12 cellular contexts compared by ENCODE assay signal in the genomic region with DNA sequence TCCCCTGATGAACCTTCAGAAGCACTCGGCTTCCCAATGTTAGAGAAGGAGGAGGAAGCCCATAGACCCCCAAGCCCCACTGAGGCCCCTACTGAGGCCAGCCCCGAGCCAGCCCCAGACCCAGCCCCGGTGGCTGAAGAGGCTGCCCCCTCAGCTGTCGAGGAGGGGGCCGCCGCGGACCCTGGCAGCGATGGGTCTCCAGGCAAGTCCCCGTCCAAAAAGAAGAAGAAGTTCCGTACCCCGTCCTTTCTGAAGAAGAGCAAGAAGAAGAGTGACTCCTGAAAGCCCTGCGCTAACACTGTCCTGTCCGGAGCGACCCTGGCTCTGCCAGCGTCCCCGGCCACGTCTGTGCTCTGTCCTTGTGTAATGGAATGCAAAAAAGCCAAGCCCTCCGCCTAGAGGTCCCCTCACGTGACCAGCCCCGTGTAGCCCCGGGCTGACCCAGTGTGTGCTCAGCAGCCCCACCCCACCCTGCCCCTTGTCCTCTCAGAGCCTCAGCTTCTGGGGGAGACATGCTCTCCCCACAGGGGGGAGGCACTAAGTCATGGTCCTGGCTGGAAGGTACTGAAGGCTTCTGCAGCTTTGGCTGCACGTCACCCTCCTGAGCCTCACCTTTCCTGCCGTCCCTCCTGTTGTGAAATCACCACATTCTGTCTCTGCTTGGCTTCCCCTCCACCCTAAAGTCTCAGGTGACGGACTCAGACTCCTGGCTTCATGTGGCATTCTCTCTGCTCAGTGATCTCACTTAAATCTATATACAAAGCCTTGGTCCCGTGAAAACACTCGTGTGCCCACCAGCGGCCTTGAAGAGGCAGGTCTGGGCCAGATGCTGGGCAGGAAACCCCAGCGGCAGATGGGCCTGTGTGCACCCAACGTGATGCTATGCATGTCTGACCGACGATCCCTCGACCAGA. TPM values are rescaled to one million over a fixed set of nuclear protein-coding genes. Genes with fewer than 3 reads are reported as not detected.
DNase-seq lines count a peak whose midpoint lies in the region; ATAC-seq, FAIRE-seq and TF ChIP-seq lines count a peak whose summit lies in the region.
"Had no signal": no experiment of that assay in that cellular context is flagged by ENCODE, and none has a peak within 500 bp of the region (broad histone marks: within the 10 kb centered on the region; RNA-seq: fewer than 3 reads in every experiment).

No MANE protein-coding gene starts in this region.

- H3K4me1 ChIP-seq in HepG2 (ENCODE audit: insufficient read depth, low read length) (peaks cover 18% of the 10 kb centered on the region), suprapubic skin (peaks cover 35% of the 10 kb centered on the region)

- FAIRE-seq in HepG2 (lab: Jason Lieb, UNC) = no peak

- TF ChIP-seq RAD21 in HepG2 (CRISPR knock-in tag; IDR thresholded peaks at IDR 0.05) = no peak

- CTCF ChIA-PET in activated B cell treated with CpG ODN at 0.5 μM for 24 hours (lab: Charles Lee) (no interaction called here), HepG2 (lab: Yijun Ruan, JAX; ENCODE audit: low intra/inter-chr PET ratio, low total read pairs) (no interaction called here)

- H3K4me2 ChIP-seq in HepG2 (ENCODE audit: low read depth, low read length) = no peak overlapping the region

- intact Hi-C loops in activated B cell treated with CpG ODN at 0.5 μM for 24 hours (cut with micrococcal nuclease) (no loop called here), HepG2 (cut with micrococcal nuclease; ENCODE audit: unreplicated experiment) (no loop called here)

- no peaks in the 10 kb centered on the region for H4K20me1 ChIP-seq in HepG2 (ENCODE audit: insufficient read depth, low read length)

- no peak overlapping the region for H3K4me3 ChIP-seq in HepG2 (replicated peaks in 1 of 3; ENCODE audit: insufficient read depth in 1 of 3, low read depth in 2 of 3, low read length in 3 of 3)
- H3K4me3 ChIP-seq in suprapubic skin = no peak overlapping the region

- no peak overlapping the region for H3K27ac ChIP-seq in HepG2 (ENCODE audit: extremely low read length, insufficient read depth, low read length)
- no peak overlapping the region for H3K27ac ChIP-seq in suprapubic skin
- H3K27ac ChIP-seq: C4-2B had no signal

- DNase-seq in activated effector memory CD4-positive, alpha-beta T cell treated with anti-CD3 and anti-CD28 coated beads, Interleukin-2, amount 50 U/mL, for 16 hours = peak; percentile 57
- DNase-seq in activated effector memory CD4-positive, alpha-beta T cell treated with Interleukin-2 at 50 U/mL for 16 hours = no peak
- DNase-seq in activated B cell treated with CpG ODN at 0.5 μM for 24 hours = peak; percentile 11
- DNase-seq in HepG2 (ENCODE audit: low spot score) = no peak
- peak; percentile 59 to 60 for DNase-seq in suprapubic skin (ENCODE audit: low spot score in 2 of 2)
- DNase-seq in AG20443 (ENCODE audit: low spot score) = no peak
- no peak for DNase-seq in GM13977 (ENCODE audit: low spot score)
- DNase-seq: activated CD4-positive, alpha-beta T cell treated with anti-CD3 and anti-CD28 coated beads, Interleukin-2, amount 50 U/mL, for 48 hours; stimulated activated naive CD8-positive, alpha-beta T cell treated with anti-CD3 and anti-CD28 coated beads, Interleukin-15, Interleukin-2, amounts not matched to agents 100 U/mL and 50 U/mL, for 24 hours had no signal

- peaks cover 41% of the 10 kb centered on the region for H3K4me1 Mint-ChIP-seq in activated B cell treated with CpG ODN at 0.5 μM for 24 hours

- H3K27me3 Mint-ChIP-seq in activated B cell treated with CpG ODN at 0.5 μM for 24 hours = no peaks in the 10 kb centered on the region

- no peaks in the 10 kb centered on the region for H3K79me2 ChIP-seq in HepG2 (ENCODE audit: insufficient read depth, low read length)

- peaks cover 85% of the 10 kb centered on the region for H3K36me3 Mint-ChIP-seq in activated B cell treated with CpG ODN at 0.5 μM for 24 hours (ENCODE audit: low read depth)

- no peak overlapping the region for H3K4me3 Mint-ChIP-seq in activated B cell treated with CpG ODN at 0.5 μM for 24 hours

- no peak for TF ChIP-seq POLR2A in HepG2 (IDR thresholded peaks at IDR 0.05; ENCODE audit: insufficient read depth in 1 of 2, low read depth in 2 of 2, low read length in 2 of 2)
- no peak for TF ChIP-seq POLR2A in suprapubic skin (IDR thresholded peaks at IDR 0.05)

- no peaks in the 10 kb centered on the region for H3K9me3 Mint-ChIP-seq in activated B cell treated with CpG ODN at 0.5 μM for 24 hours

- no peak overlapping the region for H3K9ac ChIP-seq in HepG2 (ENCODE audit: insufficient read depth, low read depth, low read length)

- in situ Hi-C loops in HepG2 (cut with HindIII; ENCODE audit: extremely low pct_ligation_motif_present, low pct_unique_long_range_greater_than_20kb) (no loop called here), GM13977 (cut with MboI; ENCODE audit: low pct_unique_long_range_greater_than_20kb, low sequenced_read_pairs, unreplicated experiment) (no loop called here)

- WGBS in HepG2 (ENCODE audit: low lambda C conversion rate) = 95% methylated on average over 28 of the region's 32 CpGs
- WGBS in suprapubic skin = 86% methylated on average over 27 of the region's 32 CpGs

- H3K36me3 ChIP-seq in HepG2 (replicated peaks in 1 of 2; ENCODE audit: control insufficient read depth in 1 of 2, insufficient read depth in 2 of 2, low read length in 2 of 2) = peaks cover 29 to 54% of the 10 kb centered on the region in 2 experiments
- H3K36me3 ChIP-seq in suprapubic skin = peaks cover 78% of the 10 kb centered on the region

- no TSS peak for BruUV-seq in HepG2 (replicated peaks; lab: Mats Ljungman, UMichigan)

- H3K27me3 ChIP-seq in HepG2 (ENCODE audit: control insufficient read depth in 1 of 2, insufficient read depth in 2 of 2, low read length in 2 of 2) (no peaks in the 10 kb centered on the region), suprapubic skin (no peaks in the 10 kb centered on the region)

- TF ChIP-seq CTCF in activated B cell treated with CpG ODN at 0.5 μM for 24 hours (IDR thresholded peaks at IDR 0.05) = no peak
- no peak for TF ChIP-seq CTCF in HepG2 (CRISPR knock-in tag; IDR thresholded peaks at IDR 0.05)
- TF ChIP-seq CTCF in suprapubic skin (IDR thresholded peaks at IDR 0.05) = no peak
- TF ChIP-seq CTCF in GM13977 (IDR thresholded peaks at IDR 0.05; ENCODE audit: extremely low read depth, insufficient read depth, missing control alignments) = no peak

- TF ChIP-seq EP300 in HepG2 (IDR thresholded peaks at IDR 0.05; ENCODE audit: low read depth in 2 of 2, low read length in 2 of 2) (no peak), HepG2 (CRISPR knock-in tag; IDR thresholded peaks at IDR 0.05; ENCODE audit: borderline replicate concordance) (no peak), suprapubic skin (IDR thresholded peaks at IDR 0.05) (no peak)

- H3K9me3 ChIP-seq in HepG2 (ENCODE audit: low read length) (no peaks in the 10 kb centered on the region), suprapubic skin (no peaks in the 10 kb centered on the region)

- peak overlapping the region; percentile 50 for H3K27ac Mint-ChIP-seq in activated B cell treated with CpG ODN at 0.5 μM for 24 hours

- H2AFZ ChIP-seq in HepG2 (ENCODE audit: low read length) = no peak overlapping the region

- POLR2A ChIA-PET in activated B cell treated with CpG ODN at 0.5 μM for 24 hours (lab: Charles Lee) (no interaction called here), HepG2 (lab: Yijun Ruan, JAX) (no interaction called here)

- ATAC-seq in activated B cell treated with CpG ODN at 0.5 μM for 24 hours (ENCODE audit: low read depth) (no peak), HepG2 (no peak), GM18907 (IDR thresholded peaks at IDR 0.05; ENCODE audit: unreplicated experiment) (no peak)
- ATAC-seq: esophagus mucosa; stimulated activated naive CD8-positive, alpha-beta T cell treated with anti-CD3 and anti-CD28 coated beads, Interleukin-15, Interleukin-2, amounts not matched to agents 100 U/mL and 50 U/mL, for 24 hours had no signal

RNA-seq across cellular contexts. Expression of gene NOP14, which starts 34.7 kb away (rescaled TPM):
- 56.3 and 57.3 TPM in 2 replicates for total RNA-seq in activated B cell treated with CpG ODN at 0.5 μM for 24 hours
- total RNA-seq in HepG2 (2016; rRNA removed; fragmentation: Illumina TruSeq; extraction: Trizol) = 47.9 and 63.4 TPM in 2 replicates
- total RNA-seq in HepG2 (2016; cell fraction: cytosol; rRNA removed; fragmentation: Illumina TruSeq; extraction: Trizol; ENCODE audit: low read depth) = 11.5 and 13.9 TPM in 2 replicates
- total RNA-seq in HepG2 (2016; cell fraction: insoluble cytoplasmic fraction; rRNA removed; fragmentation: Illumina TruSeq; extraction: Trizol) = 48.3 and 54.0 TPM in 2 replicates
- 23.0 and 27.1 TPM in 2 replicates for total RNA-seq in HepG2 (2016; cell fraction: membrane; rRNA removed; fragmentation: Illumina TruSeq; extraction: Trizol)
- 25.4 and 26.5 TPM in 2 replicates for total RNA-seq in HepG2 (2016; cell fraction: nucleus; rRNA removed; fragmentation: Illumina TruSeq; extraction: Trizol)
- polyA plus RNA-seq in HepG2 (2011; rRNA removed) = 6.8 and 6.9 TPM in 2 replicates
- polyA plus RNA-seq in HepG2 (2011; cell fraction: cytosol; rRNA removed) = 4.8 and 5.2 TPM in 2 replicates
- 8.6 and 9.1 TPM in 2 replicates for polyA plus RNA-seq in HepG2 (2011; cell fraction: nucleus; rRNA removed)
- 23.7 and 25.5 TPM in 2 replicates for polyA plus RNA-seq in HepG2 (2012)
- 5.0 and 6.7 TPM in 2 replicates for polyA plus RNA-seq in HepG2 (2016; cell fraction: cytosol; fragmentation: Illumina TruSeq; extraction: Trizol; ENCODE audit: low read depth)
- polyA plus RNA-seq in HepG2 (2016; cell fraction: insoluble cytoplasmic fraction; fragmentation: Illumina TruSeq; extraction: Trizol; ENCODE audit: low read depth) = 48.2 and 58.0 TPM in 2 replicates
- polyA plus RNA-seq in HepG2 (2016; cell fraction: membrane; fragmentation: Illumina TruSeq; extraction: Trizol; ENCODE audit: low read depth) = 12.7 and 14.5 TPM in 2 replicates
- polyA plus RNA-seq in HepG2 (2016; cell fraction: nucleus; fragmentation: Illumina TruSeq; extraction: Trizol; ENCODE audit: insufficient read depth, low read depth) = 36.4 and 41.5 TPM in 2 replicates
- 7.1 and 9.6 TPM in 2 replicates for polyA minus RNA-seq in HepG2 (2011; rRNA and poly(A)+ RNA removed; ENCODE audit: low replicate concordance)
- polyA minus RNA-seq in HepG2 (2011; cell fraction: cytosol; rRNA and poly(A)+ RNA removed) = 10.4 and 14.8 TPM in 2 replicates
- 10.0 and 12.2 TPM in 2 replicates for polyA minus RNA-seq in HepG2 (2011; cell fraction: nucleus; rRNA and poly(A)+ RNA removed)
- total RNA-seq in suprapubic skin = 10 to 100 TPM; 23.4 to 30.8 (median 27.1) TPM

RNA-seq across cellular contexts. Expression of gene GRK4, which starts 34.9 kb away (rescaled TPM):
- total RNA-seq in activated B cell treated with CpG ODN at 0.5 μM for 24 hours (1.4 and 2.1 TPM in 2 replicates), HepG2 (2016; rRNA removed; fragmentation: Illumina TruSeq; extraction: Trizol) (2.0 and 2.5 TPM in 2 replicates), suprapubic skin (1 to 10 TPM; 3.3 to 8.0 (median 4.6) TPM)
- total RNA-seq in HepG2 (2016; cell fraction: cytosol; rRNA removed; fragmentation: Illumina TruSeq; extraction: Trizol; ENCODE audit: low read depth) = 1.9 and 2.1 TPM in 2 replicates
- total RNA-seq in HepG2 (2016; cell fraction: insoluble cytoplasmic fraction; rRNA removed; fragmentation: Illumina TruSeq; extraction: Trizol) = 2.5 and 3.1 TPM in 2 replicates
- 4.7 and 4.9 TPM in 2 replicates for total RNA-seq in HepG2 (2016; cell fraction: membrane; rRNA removed; fragmentation: Illumina TruSeq; extraction: Trizol)
- 1.2 and 1.4 TPM in 2 replicates for total RNA-seq in HepG2 (2016; cell fraction: nucleus; rRNA removed; fragmentation: Illumina TruSeq; extraction: Trizol)
- 1.6 and 1.8 TPM in 2 replicates for polyA plus RNA-seq in HepG2 (2011; rRNA removed)
- 1.2 TPM in 2 replicates for polyA plus RNA-seq in HepG2 (2011; cell fraction: cytosol; rRNA removed)
- 1.2 and 1.3 TPM in 2 replicates for polyA plus RNA-seq in HepG2 (2011; cell fraction: nucleus; rRNA removed)
- polyA plus RNA-seq in HepG2 (2012) = 1.5 and 1.7 TPM in 2 replicates
- polyA plus RNA-seq in HepG2 (2016; cell fraction: cytosol; fragmentation: Illumina TruSeq; extraction: Trizol; ENCODE audit: low read depth) = 2.8 TPM in 2 replicates
- polyA plus RNA-seq in HepG2 (2016; cell fraction: insoluble cytoplasmic fraction; fragmentation: Illumina TruSeq; extraction: Trizol; ENCODE audit: low read depth) = 3.0 TPM in 2 replicates
- polyA plus RNA-seq in HepG2 (2016; cell fraction: membrane; fragmentation: Illumina TruSeq; extraction: Trizol; ENCODE audit: low read depth) = 4.7 TPM in 2 replicates
- 2.1 and 2.8 TPM in 2 replicates for polyA plus RNA-seq in HepG2 (2016; cell fraction: nucleus; fragmentation: Illumina TruSeq; extraction: Trizol; ENCODE audit: insufficient read depth, low read depth)
- 2.6 and 2.7 TPM in 2 replicates for polyA minus RNA-seq in HepG2 (2011; rRNA and poly(A)+ RNA removed; ENCODE audit: low replicate concordance)
- polyA minus RNA-seq in HepG2 (2011; cell fraction: cytosol; rRNA and poly(A)+ RNA removed) = 0.88 and 1.4 TPM in 2 replicates
- polyA minus RNA-seq in HepG2 (2011; cell fraction: nucleus; rRNA and poly(A)+ RNA removed) = 1.4 and 3.2 TPM in 2 replicates

Comparison
In these comparisons a context has a peak if more than half of its experiments do, and no peak if none do; other contexts are left out.
1. DNase-seq: peak in activated effector memory CD4-positive, alpha-beta T cell treated with anti-CD3 and anti-CD28 coated beads, Interleukin-2, amount 50 U/mL, for 16 hours (single experiment), activated B cell treated with CpG ODN at 0.5 μM for 24 hours (single experiment) and suprapubic skin (2 of 2); none in activated effector memory CD4-positive, alpha-beta T cell treated with Interleukin-2 at 50 U/mL for 16 hours (single experiment), HepG2 (single experiment), AG20443 (single experiment) and GM13977 (single experiment).